In genomic region chr16:709651-710499, GRCh38 we compare ENCODE assay signal across 8 cellular contexts. TPM values are rescaled to one million over a fixed set of nuclear protein-coding genes. Genes with fewer than 3 reads are reported as not detected.
DNase-seq lines count a peak whose midpoint lies in the region; ATAC-seq, FAIRE-seq and TF ChIP-seq lines count a peak whose summit lies in the region.

No MANE protein-coding gene starts in this region.

- no peaks in the 10 kb centered on the region for H3K9me3 Mint-ChIP-seq in naive thymus-derived CD8-positive, alpha-beta T cell

- CTCF ChIA-PET in A549 (lab: Yijun Ruan, JAX) (interaction anchor here (0.8 to 25.1 kb wide), 13 partner anchors 8 to 391 kb away, joined by 3 to 656 read pairs (median 8); partner anchors contain the start of genes ANTKMT, CCDC78, CHTF18 and CIAO3), HEK293 (lab: Yijun Ruan, JAX) (interaction anchor here (0.7 to 5.7 kb wide), 8 partner anchors 8 to 393 kb away, joined by 3 to 119 read pairs (median 5); partner anchors contain the start of genes ANTKMT, CHTF18 and RPUSD1)

- peaks cover 6 to 49% (median 16%) of the 10 kb centered on the region in 5 donors for H3K27me3 Mint-ChIP-seq in naive thymus-derived CD8-positive, alpha-beta T cell

- no peak for TF ChIP-seq EP300 in A549 (IDR thresholded peaks at IDR 0.05)

- peaks cover 0 to 4% (median 0%) of the 10 kb centered on the region in 3 donors for H3K36me3 Mint-ChIP-seq in naive thymus-derived CD8-positive, alpha-beta T cell

- DNase-seq in A549 (ENCODE audit: low read depth in 1 of 2, low spot score in 1 of 2) (peak in 1 of 2 experiments; percentile 83), OCI-M1 (lab: John Stamatoyannopoulos, UW) (peak; percentile 82), fibroblast of villous mesenchyme (ENCODE audit: low read depth) (peak; percentile 74), lower lobe of right lung (no peak)
- DNase-seq in naive thymus-derived CD8-positive, alpha-beta T cell = no peak

- no peak overlapping the region for H3K27ac Mint-ChIP-seq in naive thymus-derived CD8-positive, alpha-beta T cell

- FAIRE-seq in A549 (lab: Jason Lieb, UNC) = no peak

- 45% methylated on average over 25 of the region's 29 CpGs for WGBS in A549 (ENCODE audit: missing lambda C conversion rate)

- H3K4me1 Mint-ChIP-seq in naive thymus-derived CD8-positive, alpha-beta T cell = peaks cover 6 to 20% (median 9%) of the 10 kb centered on the region in 4 donors

- H3K4me3 ChIP-seq in A549 (no peak overlapping the region), HEK293 (ENCODE audit: low read depth, low read length) (no peak overlapping the region), fibroblast of villous mesenchyme (ENCODE audit: low read depth, low read length) (no peak overlapping the region), lower lobe of right lung (no peak overlapping the region)

- H3K4me1 ChIP-seq in A549 (peaks cover 71% of the 10 kb centered on the region), HEK293 (ENCODE audit: control insufficient read depth, insufficient read depth, low read length) (peaks cover 8% of the 10 kb centered on the region), lower lobe of right lung (peaks cover 11% of the 10 kb centered on the region)

- no peak for TF ChIP-seq CTCF in A549 (IDR thresholded peaks at IDR 0.05)
- TF ChIP-seq CTCF in HEK293 (tag by site-specific recombination; IDR thresholded peaks at IDR 0.05) = no peak
- TF ChIP-seq CTCF in fibroblast of villous mesenchyme (IDR thresholded peaks at IDR 0.05; ENCODE audit: insufficient read depth, low read depth, low read length) = no peak
- TF ChIP-seq CTCF in lower lobe of right lung (IDR thresholded peaks at IDR 0.05) = no peak

- peak; percentile 2 to 7; a peak in 4 of 6 replicates for ATAC-seq in A549
- no peak for ATAC-seq in naive thymus-derived CD8-positive, alpha-beta T cell
- ATAC-seq in lower lobe of right lung = no peak
- no peak for ATAC-seq in GM21786 (IDR thresholded peaks at IDR 0.05; ENCODE audit: unreplicated experiment)
- ATAC-seq in GM18520 (IDR thresholded peaks at IDR 0.05; ENCODE audit: unreplicated experiment) = no peak

- no peak for TF ChIP-seq RAD21 in A549 (conservative IDR thresholded peaks at IDR 0.05 in 1 of 2, IDR thresholded peaks at IDR 0.05 in 1 of 2)

- intact Hi-C loops in lower lobe of right lung (cut with DNase I) = no loop called here

- peaks cover 71% of the 10 kb centered on the region for H3K27me3 ChIP-seq in lower lobe of right lung (ENCODE audit: low read depth)

- H3K36me3 ChIP-seq in HEK293 (ENCODE audit: control insufficient read depth in 2 of 2, insufficient read depth in 1 of 2, low read length in 2 of 2) = no peaks in the 10 kb centered on the region
- no peaks in the 10 kb centered on the region for H3K36me3 ChIP-seq in lower lobe of right lung

- POLR2A ChIA-PET in A549 (lab: Yijun Ruan, JAX) = interaction anchor here (0.6 to 1.5 kb wide), 4 partner anchors 10 to 1312 kb away, joined by 3 to 7 read pairs (median 4); partner anchors contain the start of gene WDR24
- POLR2A ChIA-PET in HEK293 (lab: Yijun Ruan, JAX) = interaction anchor here (0.6 to 1.8 kb wide), 9 partner anchors 11 to 416 kb away, joined by 3 to 12 read pairs (median 5); partner anchors contain the start of genes ANTKMT, CHTF18, GNG13 and RPUSD1
- POLR2A ChIA-PET in naive thymus-derived CD8-positive, alpha-beta T cell (lab: Charles Lee) = interaction anchor here (1.5 to 21.0 kb wide), 3 partner anchors 11 to 25 kb away, joined by 4 to 411 read pairs (median 8); partner anchors contain the start of genes ANTKMT, CCDC78, CIAO3 and HAGHL

- peak overlapping the region; percentile 25 to 99; a peak in 5 of 6 replicates for H3K27ac ChIP-seq in A549
- no peak overlapping the region for H3K27ac ChIP-seq in HEK293 (ENCODE audit: extremely low read depth, low read depth, low read length)
- H3K27ac ChIP-seq in lower lobe of right lung = no peak overlapping the region

- H3K9me3 ChIP-seq in A549 = no peaks in the 10 kb centered on the region
- H3K9me3 ChIP-seq in HEK293 (ENCODE audit: control insufficient read depth, insufficient read depth, low read depth, low read length) = no peaks in the 10 kb centered on the region
- no peaks in the 10 kb centered on the region for H3K9me3 ChIP-seq in lower lobe of right lung

- TF ChIP-seq POLR2A in A549 (IDR thresholded peaks at IDR 0.05; ENCODE audit: low read length) = no peak

- H3K4me3 Mint-ChIP-seq in naive thymus-derived CD8-positive, alpha-beta T cell = no peak overlapping the region

- peak overlapping the region; percentile 40; the same call in 2 of the 3 replicates for H3K4me2 ChIP-seq in A549

TF ChIP-seq in A549, 52 proteins besides CTCF, POLR2A, EP300 and RAD21 (continues in another document):
- TF ChIP-seq ATOH8 (CRISPR knock-in tag; IDR thresholded peaks at IDR 0.05; ENCODE audit: low read depth) (no peak), POLR2AphosphoS2 (conservative IDR thresholded peaks at IDR 0.05; ENCODE audit: low read length) (no peak), EHMT2 (IDR thresholded peaks at IDR 0.05; ENCODE audit: low read depth) (no peak)

TF ChIP-seq in HEK293, 187 proteins besides CTCF, POLR2A, EP300 and RAD21 (continues in another document):
- TF ChIP-seq SP2 (tag by site-specific recombination; IDR thresholded peaks at IDR 0.05) (peak; percentile 16; the same call in 1 of the 2 replicates), ZNF2 (tag by site-specific recombination; IDR thresholded peaks at IDR 0.05) (no peak), ZBTB20 (tag by site-specific recombination; IDR thresholded peaks at IDR 0.05) (0 out of 2 replicates have a peak, but pooled peaks have one; percentile 22)

RNA-seq across cellular contexts. Expression of gene FBXL16, which starts 4.3 kb away (rescaled TPM):
- polyA plus RNA-seq in A549 (2011; rRNA removed) (0.53 and 0.54 TPM in 2 replicates), A549 (2017; fragmentation: RNase III; extraction: RNeasy Plus Mini Kit Qiagen cat#74134 plus additional on column Dnase treatment) (1.1 to 1.4 TPM (median 1.2 TPM) in 3 replicates)
- polyA plus RNA-seq in A549 (2012; cell fraction: cytosol; rRNA removed) = 1.1 and 2.4 TPM in 2 replicates
- polyA plus RNA-seq in A549 (2012; cell fraction: nucleus; rRNA removed) = 2.4 and 4.1 TPM in 2 replicates
- polyA minus RNA-seq in A549 (2011; rRNA and poly(A)+ RNA removed) = 0.21 and 0.29 TPM in 2 replicates
- total RNA-seq in fibroblast of villous mesenchyme (under 0.01 TPM in 2 replicates), lower lobe of right lung (11.0 TPM)
- 10 to 100 TPM; 28.4 to 29.3 TPM for total RNA-seq in naive thymus-derived CD8-positive, alpha-beta T cell
- 10 to 100 TPM in 1 of 3 donors, 1 to 10 TPM in 2; 3.0 to 22.0 (median 9.5) TPM for polyA plus RNA-seq in naive thymus-derived CD8-positive, alpha-beta T cell

RNA-seq across cellular contexts. Expression of gene METRN, which starts 5.0 kb away (rescaled TPM):
- polyA plus RNA-seq in A549 (2011; rRNA removed) = 33.8 and 41.0 TPM in 2 replicates
- 128 and 228 TPM in 2 replicates for polyA plus RNA-seq in A549 (2012; cell fraction: cytosol; rRNA removed)
- polyA plus RNA-seq in A549 (2012; cell fraction: nucleus; rRNA removed) = 107 and 207 TPM in 2 replicates
- 72.7 to 82.2 TPM (median 81.0 TPM) in 3 replicates for polyA plus RNA-seq in A549 (2017; fragmentation: RNase III; extraction: RNeasy Plus Mini Kit Qiagen cat#74134 plus additional on column Dnase treatment)
- polyA minus RNA-seq in A549 (2011; rRNA and poly(A)+ RNA removed) = 16.9 and 19.6 TPM in 2 replicates
- total RNA-seq in fibroblast of villous mesenchyme = 39.3 and 44.5 TPM in 2 replicates
- total RNA-seq in naive thymus-derived CD8-positive, alpha-beta T cell = 10 to 100 TPM; 13.1 to 14.4 TPM
- polyA plus RNA-seq in naive thymus-derived CD8-positive, alpha-beta T cell = 10 to 100 TPM; 22.1 to 40.9 (median 35.8) TPM
- 35.9 TPM for total RNA-seq in lower lobe of right lung

RNA-seq across cellular contexts. Expression of gene ANTKMT, which starts 11.1 kb away (rescaled TPM):
- polyA plus RNA-seq in A549 (2011; rRNA removed) = 10.9 and 11.9 TPM in 2 replicates
- polyA plus RNA-seq in A549 (2012; cell fraction: cytosol; rRNA removed) = 79.6 and 99.7 TPM in 2 replicates
- 161 and 226 TPM in 2 replicates for polyA plus RNA-seq in A549 (2012; cell fraction: nucleus; rRNA removed)
- polyA plus RNA-seq in A549 (2017; fragmentation: RNase III; extraction: RNeasy Plus Mini Kit Qiagen cat#74134 plus additional on column Dnase treatment) = 49.2 to 55.8 TPM (median 55.2 TPM) in 3 replicates
- 2.6 and 3.7 TPM in 2 replicates for polyA minus RNA-seq in A549 (2011; rRNA and poly(A)+ RNA removed)
- total RNA-seq in fibroblast of villous mesenchyme = 19.4 and 37.0 TPM in 2 replicates
- total RNA-seq in naive thymus-derived CD8-positive, alpha-beta T cell = 10 to 100 TPM; 44.3 to 48.2 TPM
- 100 to 1,000 TPM in 2 of 3 donors, 10 to 100 TPM in 1; 93.5 to 128 (median 113) TPM for polyA plus RNA-seq in naive thymus-derived CD8-positive, alpha-beta T cell
- total RNA-seq in lower lobe of right lung = 36.5 TPM

RNA-seq across cellular contexts. Expression of gene CCDC78, which starts 16.4 kb away (rescaled TPM):
- polyA plus RNA-seq in A549 (2011; rRNA removed) = 1.1 and 1.7 TPM in 2 replicates
- polyA plus RNA-seq in A549 (2012; cell fraction: cytosol; rRNA removed) = 7.3 and 9.7 TPM in 2 replicates
- polyA plus RNA-seq in A549 (2012; cell fraction: nucleus; rRNA removed) = 72.7 and 90.6 TPM in 2 replicates
- polyA plus RNA-seq in A549 (2017; fragmentation: RNase III; extraction: RNeasy Plus Mini Kit Qiagen cat#74134 plus additional on column Dnase treatment) = 4.7 to 5.9 TPM (median 5.6 TPM) in 3 replicates
- polyA minus RNA-seq in A549 (2011; rRNA and poly(A)+ RNA removed) = 0.49 and 0.74 TPM in 2 replicates
- 1.3 and 3.2 TPM in 2 replicates for total RNA-seq in fibroblast of villous mesenchyme
- 10 to 100 TPM; 12.0 to 15.1 TPM for total RNA-seq in naive thymus-derived CD8-positive, alpha-beta T cell
- polyA plus RNA-seq in naive thymus-derived CD8-positive, alpha-beta T cell = 1 to 10 TPM in 2 of 3 donors, not detected in 1; 1.1 to 1.4 TPM
- 26.1 TPM for total RNA-seq in lower lobe of right lung

RNA-seq across cellular contexts. Expression of gene HAGHL, which starts 17.0 kb away (rescaled TPM):
- polyA plus RNA-seq in A549 (2011; rRNA removed) (3.5 and 4.4 TPM in 2 replicates), A549 (2017; fragmentation: RNase III; extraction: RNeasy Plus Mini Kit Qiagen cat#74134 plus additional on column Dnase treatment) (21.4 to 22.0 TPM (median 21.7 TPM) in 3 replicates)
- polyA plus RNA-seq in A549 (2012; cell fraction: cytosol; rRNA removed) = 32.0 and 35.0 TPM in 2 replicates
- 62.2 and 86.3 TPM in 2 replicates for polyA plus RNA-seq in A549 (2012; cell fraction: nucleus; rRNA removed)
- polyA minus RNA-seq in A549 (2011; rRNA and poly(A)+ RNA removed) = 2.0 and 2.6 TPM in 2 replicates
- total RNA-seq in fibroblast of villous mesenchyme (14.7 and 21.9 TPM in 2 replicates), lower lobe of right lung (15.6 TPM)
- total RNA-seq in naive thymus-derived CD8-positive, alpha-beta T cell = 10 to 100 TPM; 50.1 to 67.0 TPM
- polyA plus RNA-seq in naive thymus-derived CD8-positive, alpha-beta T cell = 1 to 10 TPM; 5.0 to 6.2 (median 6.0) TPM

Comparison
In these comparisons a context has a peak if more than half of its experiments do, and no peak if none do; other contexts are left out.
1. ATAC-seq: peak in A549 (2 of 2); none in naive thymus-derived CD8-positive, alpha-beta T cell (0 of 2), lower lobe of right lung (0 of 2), GM21786 (single experiment) and GM18520 (single experiment).
2. DNase-seq: peak in OCI-M1 (single experiment) and fibroblast of villous mesenchyme (single experiment); none in naive thymus-derived CD8-positive, alpha-beta T cell (0 of 10) and lower lobe of right lung (single experiment).
3. H3K27ac ChIP-seq: peak in A549 (2 of 2); none in HEK293 (single experiment) and lower lobe of right lung (single experiment).
4. RNA of gene FBXL16, which starts 4.3 kb away (total RNA-seq): 28.4 to 29.3 TPM in naive thymus-derived CD8-positive, alpha-beta T cell and 11.0 TPM in lower lobe of right lung (single experiment); under 0.01 TPM in fibroblast of villous mesenchyme; every median in the first group is over 10 times any median in the second.